Comparison of ENCODE assay signal across 11 cellular contexts in the genomic region with DNA sequence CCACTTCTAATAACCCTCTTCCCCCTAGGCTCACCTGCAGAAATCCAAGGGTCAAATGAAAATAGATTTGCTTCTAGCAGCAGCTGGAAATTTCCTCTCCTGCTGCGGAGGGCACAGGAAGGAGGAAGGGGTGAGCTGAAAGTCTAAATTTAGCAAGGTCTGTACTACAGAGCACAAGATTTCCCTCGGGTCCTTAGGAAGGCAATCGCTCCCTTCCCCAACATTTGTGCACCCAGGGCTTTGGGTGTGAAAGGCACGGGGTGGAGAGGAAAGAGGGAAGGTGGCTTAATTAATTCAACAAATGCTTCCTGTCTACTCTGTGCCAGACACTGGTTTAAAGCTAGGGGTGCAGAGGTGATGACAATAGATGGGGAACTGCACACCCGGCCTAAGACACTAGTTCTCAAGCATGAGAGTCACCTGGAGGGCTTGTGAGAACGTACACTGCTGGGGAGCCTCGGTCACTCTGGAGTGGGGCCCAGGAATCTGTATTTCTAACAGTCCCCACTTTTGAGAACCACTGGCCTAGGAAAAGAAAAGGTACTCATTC.
DNase-seq lines count a peak whose midpoint lies in the region; ATAC-seq and TF ChIP-seq lines count a peak whose summit lies in the region.
"Had no signal": no experiment of that assay in that cellular context is flagged by ENCODE, and none has a peak within 500 bp of the region (broad histone marks: within the 10 kb centered on the region; RNA-seq: fewer than 3 reads in every experiment).

No MANE protein-coding gene starts in this region.

- H2AFZ ChIP-seq in neuronal stem cell (ENCODE audit: low read length), result peak overlapping the region; percentile 13

- H2BK5ac ChIP-seq in neuronal stem cell (ENCODE audit: low read length), result peak overlapping the region; percentile 15

- WGBS in neuronal stem cell (ENCODE audit: extremely low coverage in 2 of 2, insufficient read length in 2 of 2, insufficient replicate concordance in 1 of 2), 2 donors, result no CpG with 5 or more reads among the region's 7 CpGs

- no peak overlapping the region for H2AK5ac ChIP-seq in neuronal stem cell (ENCODE audit: low read depth, low read length)

- ATAC-seq in Right ventricle myocardium superior (ENCODE audit: poor library complexity) (peak; percentile 77), thoracic aorta (ENCODE audit: insufficient number of reproducible peaks, low FRiP score, low read depth) (peak; percentile 68), GM21447 (IDR thresholded peaks at IDR 0.05; ENCODE audit: unreplicated experiment) (no peak), mucosa of descending colon (no peak)
- ATAC-seq in activated naive CD4-positive, alpha-beta T cell treated with anti-CD3 and anti-CD28 coated beads, Interleukin-2, amount 50 U/mL, for 72 hours, result no peak

- H3K79me1 ChIP-seq in neuronal stem cell (ENCODE audit: low read depth, low read length), result no peaks in the 10 kb centered on the region

- DNase-seq in Right ventricle myocardium superior (no peak), neuronal stem cell (ENCODE audit: low spot score) (no peak), thoracic aorta (ENCODE audit: low spot score) (no peak), mucosa of descending colon (no peak)
- no peak for DNase-seq in activated naive CD4-positive, alpha-beta T cell treated with anti-CD3 and anti-CD28 coated beads, Interleukin-2, amount 50 U/mL, for 72 hours (ENCODE audit: low spot score in 2 of 2)
- DNase-seq: activated B cell treated with CpG ODN at 0.5 μM for 24 hours; CD4-positive, CD25-positive, alpha-beta regulatory T cell; H9; NCI-H2081 had no signal

- peak overlapping the region; percentile 48 for H3K18ac ChIP-seq in neuronal stem cell (ENCODE audit: low read length)

- no peak for TF ChIP-seq CTCF in thoracic aorta (IDR thresholded peaks at IDR 0.05)
- TF ChIP-seq CTCF in mucosa of descending colon (IDR thresholded peaks at IDR 0.05), result no peak

- no peaks in the 10 kb centered on the region for H3K36me3 Mint-ChIP-seq in activated naive CD4-positive, alpha-beta T cell treated with anti-CD3 and anti-CD28 coated beads, Interleukin-2, amount 50 U/mL, for 72 hours
- H3K36me3 Mint-ChIP-seq: CD4-positive, CD25-positive, alpha-beta regulatory T cell had no signal

- H3K9ac ChIP-seq in neuronal stem cell (ENCODE audit: low read depth, low read length, poor library complexity), result no peak overlapping the region

- no peak overlapping the region for H3K4me2 ChIP-seq in neuronal stem cell (ENCODE audit: insufficient read depth, low read length, poor library complexity, severe bottlenecking)

- no peak overlapping the region for H3K4ac ChIP-seq in neuronal stem cell (ENCODE audit: low read length)

- peaks cover 2 to 8% of the 10 kb centered on the region in 2 donors for H3K4me1 ChIP-seq in neuronal stem cell (ENCODE audit: control insufficient read depth in 2 of 2, insufficient read depth in 1 of 2, low read depth in 1 of 2, low read length in 2 of 2)
- peaks cover 41 to 68% of the 10 kb centered on the region in 2 donors for H3K4me1 ChIP-seq in thoracic aorta (ENCODE audit: control insufficient read depth in 1 of 2, low read depth in 2 of 2)
- H3K4me1 ChIP-seq in mucosa of descending colon (ENCODE audit: low read depth), result no peaks in the 10 kb centered on the region

- H4K8ac ChIP-seq in neuronal stem cell (ENCODE audit: low read depth, low read length), result no peak overlapping the region

- H3K9me3 ChIP-seq in neuronal stem cell (replicated peaks in 1 of 2; ENCODE audit: control insufficient read depth in 2 of 2, insufficient read depth in 1 of 2, low read depth in 1 of 2, low read length in 2 of 2) (no peaks in the 10 kb centered on the region), thoracic aorta (no peaks in the 10 kb centered on the region), mucosa of descending colon (no peaks in the 10 kb centered on the region)

- H3K27me3 ChIP-seq in neuronal stem cell (ENCODE audit: control insufficient read depth in 3 of 3, insufficient read depth in 3 of 3, low read depth in 1 of 3, low read length in 3 of 3), result no peaks in the 10 kb centered on the region
- no peaks in the 10 kb centered on the region for H3K27me3 ChIP-seq in thoracic aorta (replicated peaks; ENCODE audit: insufficient read depth)

- H3K27ac ChIP-seq in angular gyrus (ENCODE audit: low read depth, low read length) (peak overlapping the region; percentile 82), neuronal stem cell (replicated peaks; ENCODE audit: low read length) (peak overlapping the region; percentile 15), thoracic aorta (peak overlapping the region; percentile 93 to 98)

- no peak overlapping the region for H3K14ac ChIP-seq in neuronal stem cell (ENCODE audit: low read length)

- no peak overlapping the region for H2BK12ac ChIP-seq in neuronal stem cell (ENCODE audit: low read length)

- H3K9me3 Mint-ChIP-seq in activated naive CD4-positive, alpha-beta T cell treated with anti-CD3 and anti-CD28 coated beads, Interleukin-2, amount 50 U/mL, for 72 hours, result no peaks in the 10 kb centered on the region
- H3K9me3 Mint-ChIP-seq: activated B cell treated with CpG ODN at 0.5 μM for 24 hours; CD4-positive, CD25-positive, alpha-beta regulatory T cell; H9 had no signal

- no peak overlapping the region for H2BK15ac ChIP-seq in neuronal stem cell (ENCODE audit: low read length)

- intact Hi-C loops in Right ventricle myocardium superior (cut with DNase I) (no loop called here), mucosa of descending colon (cut with DNase I, micrococcal nuclease) (no loop called here)

- H3K36me3 ChIP-seq in neuronal stem cell (replicated peaks in 1 of 2; ENCODE audit: control insufficient read depth in 2 of 2, insufficient read depth in 2 of 2, low read length in 2 of 2), result no peaks in the 10 kb centered on the region
- no peaks in the 10 kb centered on the region for H3K36me3 ChIP-seq in thoracic aorta
- no peaks in the 10 kb centered on the region for H3K36me3 ChIP-seq in mucosa of descending colon (ENCODE audit: low read depth)

- no peak overlapping the region for H4K91ac ChIP-seq in neuronal stem cell (ENCODE audit: low read depth, low read length, poor library complexity)

- H2BK120ac ChIP-seq in neuronal stem cell (ENCODE audit: low read depth, low read length), result no peak overlapping the region

- H3K23ac ChIP-seq in neuronal stem cell (ENCODE audit: low read depth, low read length, poor library complexity), result no peak overlapping the region

- H3K4me3 ChIP-seq in neuronal stem cell (ENCODE audit: low read length in 2 of 2), result no peak overlapping the region
- H3K4me3 ChIP-seq in thoracic aorta, result peak overlapping the region; percentile 23
- H3K4me3 ChIP-seq in mucosa of descending colon, result no peak overlapping the region

- H3K27ac Mint-ChIP-seq in activated naive CD4-positive, alpha-beta T cell treated with anti-CD3 and anti-CD28 coated beads, Interleukin-2, amount 50 U/mL, for 72 hours, result no peak overlapping the region
- H3K27ac Mint-ChIP-seq: activated B cell treated with CpG ODN at 0.5 μM for 24 hours; CD4-positive, CD25-positive, alpha-beta regulatory T cell had no signal

Comparison
In these comparisons a context has a peak if more than half of its experiments do, and no peak if none do; other contexts are left out.
1. H3K27ac ChIP-seq: peak in every context shown above with its lines; median percentile 96 in thoracic aorta; 82 in angular gyrus; 15 in neuronal stem cell.
2. ATAC-seq: peak in Right ventricle myocardium superior (single experiment) and thoracic aorta (single experiment); none in GM21447 (single experiment), activated naive CD4-positive, alpha-beta T cell treated with anti-CD3 and anti-CD28 coated beads, Interleukin-2, amount 50 U/mL, for 72 hours (0 of 2) and mucosa of descending colon (single experiment).